In genomic region chr2:66494708-66495107, GRCh38 we compare ENCODE assay signal across 1 cellular context.
TF ChIP-seq lines count a peak whose summit lies in the region.

No MANE protein-coding gene starts in this region.

TF ChIP-seq in HepG2, 621 proteins besides CTCF, POLR2A, EP300 and RAD21 (continued from another document):
- 0 out of 2 replicates have a peak, but pooled peaks have one; percentile 10 for TF ChIP-seq PAXIP1 (CRISPR knock-in tag; conservative IDR thresholded peaks at IDR 0.05)
- no peak for TF ChIP-seq ASH2L (IDR thresholded peaks at IDR 0.05; ENCODE audit: insufficient read length, low read depth, low read length)
- no peak for TF ChIP-seq HMG20B (CRISPR knock-in tag; conservative IDR thresholded peaks at IDR 0.05)
- TF ChIP-seq ZBTB7A (CRISPR knock-in tag; IDR thresholded peaks at IDR 0.05) = no peak
- TF ChIP-seq GATAD2A (CRISPR knock-in tag; IDR thresholded peaks at IDR 0.05) = 0 out of 2 replicates have a peak, but pooled peaks have one; percentile 18
- no peak for TF ChIP-seq NFKBIZ (CRISPR knock-in tag; IDR thresholded peaks at IDR 0.05)
- TF ChIP-seq ZNF569 (CRISPR knock-in tag; IDR thresholded peaks at IDR 0.05; ENCODE audit: borderline replicate concordance) = no peak
- TF ChIP-seq CEBPG (CRISPR knock-in tag; IDR thresholded peaks at IDR 0.05) = peak; percentile 82
- no peak for TF ChIP-seq ZBTB3 (CRISPR knock-in tag; IDR thresholded peaks at IDR 0.05; ENCODE audit: borderline replicate concordance, low read depth)
- peak; percentile 43; the same call in 1 of the 2 replicates for TF ChIP-seq ZMYM4 (CRISPR knock-in tag; IDR thresholded peaks at IDR 0.05)
